ENCODE assay signal across 19 cellular contexts in genomic region chr19:32165750-32166149, GRCh38.
"Had no signal": no experiment of that assay in that cellular context is flagged by ENCODE, and none has a peak within 500 bp of the region (broad histone marks: within the 10 kb centered on the region; RNA-seq: fewer than 3 reads in every experiment).

No MANE protein-coding gene starts in this region.

- H3K36me3 ChIP-seq: MG63 had no signal

- DNase-seq: IMR-90, Karpas-422, KG1, MG63, NCI-H1092, NCI-H1417 treated with DMSO at 0.1 percent for 48 hours, NCI-H146, NCI-H1694 treated with DMSO at 0.1 percent for 48 hours, NCI-H1930, NCI-H2081, NCI-H2107, NCI-H226, NCI-H446, NCI-H510A, NCI-H524 treated with DMSO at 0.1 percent for 48 hours, NCI-H774, RPMI8226, SK-N-SH had no signal

- H3K9me3 ChIP-seq: MG63, SK-N-SH had no signal

- H3K4me3 ChIP-seq: MG63 had no signal

- H3K27me3 ChIP-seq: MG63 had no signal

- ATAC-seq: HepG2 had no signal
